Comparison of ENCODE assay signal across 8 cellular contexts in genomic region chr4:41882622-41883347, GRCh38. TPM values are rescaled to one million over a fixed set of nuclear protein-coding genes. Genes with fewer than 3 reads are reported as not detected.
DNase-seq lines count a peak whose midpoint lies in the region; ATAC-seq and TF ChIP-seq lines count a peak whose summit lies in the region.

No MANE protein-coding gene starts in this region.

- TF ChIP-seq CTCF in osteoblast (IDR thresholded peaks at IDR 0.05; ENCODE audit: extremely low read depth, low read depth, low read length) = peak; percentile 83
- peak; percentile 43 to 86 (median 70) for TF ChIP-seq CTCF in uterus (IDR thresholded peaks at IDR 0.05)

- peaks cover 64% of the 10 kb centered on the region for H3K27me3 Mint-ChIP-seq in activated T-cell treated with anti-CD3 and anti-CD28 coated beads, Interleukin-2, amount 50 U/mL, for 4 hours (ENCODE audit: low read depth)

- H3K4me1 Mint-ChIP-seq in activated T-cell treated with anti-CD3 and anti-CD28 coated beads, Interleukin-2, amount 50 U/mL, for 4 hours (ENCODE audit: low read depth) = peaks cover 15% of the 10 kb centered on the region

- H3K4me3 ChIP-seq in osteoblast (ENCODE audit: insufficient read depth, low read length) (peak overlapping the region; percentile 28), uterus (peak overlapping the region; percentile 14 to 31)

- H3K36me3 Mint-ChIP-seq in activated T-cell treated with anti-CD3 and anti-CD28 coated beads, Interleukin-2, amount 50 U/mL, for 4 hours (ENCODE audit: insufficient read depth) = no peaks in the 10 kb centered on the region

- H3K4me1 ChIP-seq in osteoblast (ENCODE audit: insufficient read depth, low read length) (peaks cover 6% of the 10 kb centered on the region), uterus (peaks cover 0 to 15% of the 10 kb centered on the region in 2 donors)

- ATAC-seq in HG02885 (IDR thresholded peaks at IDR 0.05; ENCODE audit: poor library complexity, unreplicated experiment) = peak; percentile 88
- peak; percentile 81 to 82 for ATAC-seq in activated T-cell treated with anti-CD3 and anti-CD28 coated beads, Interleukin-2, amount 50 U/mL, for 4 hours

- TF ChIP-seq POLR2A in uterus (IDR thresholded peaks at IDR 0.05) = no peak

- peaks cover 56% of the 10 kb centered on the region for H3K27me3 ChIP-seq in osteoblast (ENCODE audit: insufficient read depth, low read length)
- peaks cover 10 to 39% of the 10 kb centered on the region in 2 donors for H3K27me3 ChIP-seq in uterus

- H3K9me3 ChIP-seq in osteoblast (ENCODE audit: low read depth, low read length) = no peaks in the 10 kb centered on the region
- H3K9me3 ChIP-seq in uterus = no peaks in the 10 kb centered on the region

- H4K20me1 ChIP-seq in osteoblast (ENCODE audit: insufficient read depth, low read length) = no peaks in the 10 kb centered on the region

- DNase-seq in NCI-H1417 (lab: John Stamatoyannopoulos, UW) = peak; percentile 66 to 82 (median 82)
- no peak for DNase-seq in NCI-H1417 treated with DMSO at 0.1 percent for 48 hours (lab: John Stamatoyannopoulos, UW)
- DNase-seq in NCI-H69 (lab: John Stamatoyannopoulos, UW) = peak; percentile 12
- DNase-seq in activated T-cell treated with anti-CD3 and anti-CD28 coated beads, Interleukin-2, amount 50 U/mL, for 4 hours = peak; percentile 42
- DNase-seq in fibroblast of peridontal ligament (ENCODE audit: extremely low read depth) = peak; percentile 27
- DNase-seq in osteoblast (ENCODE audit: insufficient read length, low spot score, missing footprints) = peak; percentile 99
- DNase-seq in uterus = no peak

- H3K36me3 ChIP-seq in osteoblast (ENCODE audit: insufficient read depth, low read length) = no peaks in the 10 kb centered on the region
- H3K36me3 ChIP-seq in uterus = no peaks in the 10 kb centered on the region

- no peak overlapping the region for H3K27ac ChIP-seq in osteoblast (ENCODE audit: low read depth, low read length)
- no peak overlapping the region for H3K27ac ChIP-seq in uterus

- intact Hi-C loops in uterus (cut with DNase I; ENCODE audit: low total_unique reads) = no loop called here

- no peaks in the 10 kb centered on the region for H3K9me3 Mint-ChIP-seq in activated T-cell treated with anti-CD3 and anti-CD28 coated beads, Interleukin-2, amount 50 U/mL, for 4 hours

- H2AFZ ChIP-seq in osteoblast (ENCODE audit: low read length) = peak overlapping the region; percentile 53

- no peaks in the 10 kb centered on the region for H3K79me2 ChIP-seq in osteoblast (ENCODE audit: insufficient read depth, low read length)

- H3K4me2 ChIP-seq in osteoblast (ENCODE audit: insufficient read depth, low read length) = peak overlapping the region; percentile 60

- peak overlapping the region; percentile 66 for H3K4me3 Mint-ChIP-seq in activated T-cell treated with anti-CD3 and anti-CD28 coated beads, Interleukin-2, amount 50 U/mL, for 4 hours

RNA-seq across cellular contexts. Expression of gene TMEM33, which starts 52.4 kb away (rescaled TPM):
- total RNA-seq in activated T-cell treated with anti-CD3 and anti-CD28 coated beads, Interleukin-2, amount 50 U/mL, for 4 hours = 100 to 1,000 TPM in 1 of 3 donors, 10 to 100 TPM in 2; 89.1 to 103 (median 99.4) TPM
- total RNA-seq in osteoblast (39.5 and 49.2 TPM in 2 replicates), uterus (10 to 100 TPM; 30.9 to 61.1 (median 47.8) TPM)

Comparison
In these comparisons a context has a peak if more than half of its experiments do, and no peak if none do; other contexts are left out.
1. DNase-seq: peak in NCI-H1417 (3 of 3), NCI-H69 (single experiment), activated T-cell treated with anti-CD3 and anti-CD28 coated beads, Interleukin-2, amount 50 U/mL, for 4 hours (single experiment), fibroblast of peridontal ligament (single experiment) and osteoblast (single experiment); none in NCI-H1417 treated with DMSO at 0.1 percent for 48 hours (single experiment) and uterus (0 of 2).